ENCODE assay signal across 26 cellular contexts in the genomic region with DNA sequence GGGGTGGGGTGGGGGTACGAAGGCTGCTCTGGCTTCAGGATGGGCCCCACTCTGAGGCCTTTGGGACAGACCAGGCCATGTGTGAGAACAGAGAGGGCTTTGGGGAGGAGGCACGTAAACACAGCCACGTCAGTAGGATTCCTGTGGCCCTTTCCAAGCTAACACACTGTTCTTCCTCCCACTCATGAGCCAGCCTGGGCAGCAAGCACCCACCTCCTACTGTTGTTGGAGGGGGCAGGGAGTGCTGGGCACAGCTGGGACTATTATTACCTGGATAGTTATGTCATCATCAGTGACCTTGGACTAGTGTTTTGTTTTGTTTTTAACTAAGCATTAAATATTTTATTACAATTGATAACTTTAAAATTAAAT. TPM values are rescaled to one million over a fixed set of nuclear protein-coding genes. Genes with fewer than 3 reads are reported as not detected.
"Had no signal": no experiment of that assay in that cellular context is flagged by ENCODE, and none has a peak within 500 bp of the region (broad histone marks: within the 10 kb centered on the region; RNA-seq: fewer than 3 reads in every experiment).

No MANE protein-coding gene starts in this region.

- DNase-seq: colonic mucosa; effector CD8-positive, alpha-beta T cell; heart left ventricle; hippocampal formation; left colon; naive thymus-derived CD4-positive, alpha-beta T cell; ovary; psoas muscle; retina; right lobe of liver; spleen; stimulated activated CD4-positive, alpha-beta T cell treated with anti-CD3 and anti-CD28 coated beads, Interleukin-15, amount 100 ng/mL, for 24 hours; stimulated activated CD4-positive, alpha-beta T cell treated with anti-CD3 and anti-CD28 coated beads, Interleukin-1b, Interleukin-23, amount 100 ng/mL, for 48 hours; stimulated activated CD4-positive, alpha-beta T cell treated with anti-CD3 and anti-CD28 coated beads, Interleukin-4, amount 100 ng/mL, for 4 hours; stimulated activated naive CD4-positive, alpha-beta T cell; stomach; substantia nigra; tibial artery; uterus had no signal

- H3K27me3 ChIP-seq: ovary, right lobe of liver, uterus had no signal

- H3K9me3 ChIP-seq: colonic mucosa, heart left ventricle, ovary, psoas muscle, right lobe of liver, spleen, stomach, tibial artery, upper lobe of left lung, uterus had no signal

- H3K4me1 ChIP-seq: colonic mucosa, psoas muscle, uterus had no signal

- H3K27ac ChIP-seq: colonic mucosa, heart left ventricle, ovary, psoas muscle, right lobe of liver, spleen, stomach, tibial artery, upper lobe of left lung, uterus had no signal

- H3K4me3 ChIP-seq: colonic mucosa, heart left ventricle, ovary, psoas muscle, right lobe of liver, spleen, stomach, tibial artery, upper lobe of left lung, uterus had no signal

- H3K36me3 ChIP-seq: colonic mucosa, heart left ventricle, ovary, right lobe of liver, stomach, tibial artery, upper lobe of left lung, uterus had no signal

RNA-seq across cellular contexts. Expression of a gene that starts 5.3 kb away (rescaled TPM):
- total RNA-seq: dermis microvascular lymphatic vessel endothelial cell; fibroblast of lung; heart left ventricle; kidney epithelial cell; liver; lung microvascular endothelial cell; mononuclear cell; naive thymus-derived CD4-positive, alpha-beta T cell; spleen had no signal
- polyA plus RNA-seq: fibroblast of lung; naive thymus-derived CD4-positive, alpha-beta T cell had no signal
